ENCODE assay signal across 18 cellular contexts in genomic region chr3:72505539-72506430, GRCh38.
"Had no signal": no experiment of that assay in that cellular context is flagged by ENCODE, and none has a peak within 500 bp of the region (broad histone marks: within the 10 kb centered on the region; RNA-seq: fewer than 3 reads in every experiment).

No MANE protein-coding gene starts in this region.

- H3K27ac ChIP-seq: heart right ventricle, sigmoid colon had no signal

- H3K4me1 ChIP-seq: heart right ventricle, sigmoid colon had no signal

- H3K4me3 Mint-ChIP-seq: activated naive CD4-positive, alpha-beta T cell treated with anti-CD3 and anti-CD28 coated beads, Interleukin-2, amount 10 ng/mL, durations not matched to agents 7 days and 5 days; brain; dendritic cell treated with granulocyte-macrophage colony-stimulating factor and Interleukin-4, amounts not matched to agents 40 ng/mL and 50 ng/mL, for 4 days; nephron had no signal

- H3K4me1 Mint-ChIP-seq: activated naive CD4-positive, alpha-beta T cell treated with anti-CD3 and anti-CD28 coated beads, Interleukin-2, amount 10 ng/mL, durations not matched to agents 7 days and 5 days; nephron had no signal

- DNase-seq: activated CD4-positive, alpha-beta T cell treated with anti-CD3 and anti-CD28 coated beads, Interleukin-2, amount 50 U/mL, for 1 hour; activated naive CD4-positive, alpha-beta T cell treated with anti-CD3 and anti-CD28 coated beads, Interleukin-2, amount 10 ng/mL, durations not matched to agents 7 days and 5 days; aorta; effector CD8-positive, alpha-beta T cell; erythroblast; foreskin fibroblast; heart right ventricle; islet precursor cell; left colon; mesenchymal stem cell; occipital lobe; sigmoid colon; stimulated activated CD4-positive, alpha-beta T cell treated with anti-CD3 and anti-CD28 coated beads, Interleukin-4, amount 100 ng/mL, for 24 hours; stimulated activated naive CD8-positive, alpha-beta T cell treated with anti-CD3 and anti-CD28 coated beads, Interleukin-15, Interleukin-2, amounts not matched to agents 100 U/mL and 50 U/mL, for 24 hours had no signal

- H3K9me3 ChIP-seq: heart right ventricle, sigmoid colon had no signal

- H3K27me3 ChIP-seq: sigmoid colon had no signal

- H3K36me3 Mint-ChIP-seq: activated naive CD4-positive, alpha-beta T cell treated with anti-CD3 and anti-CD28 coated beads, Interleukin-2, amount 10 ng/mL, durations not matched to agents 7 days and 5 days; brain had no signal

- H3K9me3 Mint-ChIP-seq: dendritic cell treated with granulocyte-macrophage colony-stimulating factor and Interleukin-4, amounts not matched to agents 40 ng/mL and 50 ng/mL, for 4 days; nephron had no signal

- H3K36me3 ChIP-seq: heart right ventricle, sigmoid colon had no signal

- H3K27ac Mint-ChIP-seq: activated naive CD4-positive, alpha-beta T cell treated with anti-CD3 and anti-CD28 coated beads, Interleukin-2, amount 10 ng/mL, durations not matched to agents 7 days and 5 days; brain; dendritic cell treated with granulocyte-macrophage colony-stimulating factor and Interleukin-4, amounts not matched to agents 40 ng/mL and 50 ng/mL, for 4 days; nephron had no signal

- ATAC-seq: heart right ventricle; left colon; SK-N-SH treated with all-trans-retinoic acid at 6 μM for 48 hours; stimulated activated naive CD8-positive, alpha-beta T cell treated with anti-CD3 and anti-CD28 coated beads, Interleukin-15, Interleukin-2, amounts not matched to agents 100 U/mL and 50 U/mL, for 24 hours had no signal

- H3K4me3 ChIP-seq: heart right ventricle, sigmoid colon had no signal
